In the genomic region with DNA sequence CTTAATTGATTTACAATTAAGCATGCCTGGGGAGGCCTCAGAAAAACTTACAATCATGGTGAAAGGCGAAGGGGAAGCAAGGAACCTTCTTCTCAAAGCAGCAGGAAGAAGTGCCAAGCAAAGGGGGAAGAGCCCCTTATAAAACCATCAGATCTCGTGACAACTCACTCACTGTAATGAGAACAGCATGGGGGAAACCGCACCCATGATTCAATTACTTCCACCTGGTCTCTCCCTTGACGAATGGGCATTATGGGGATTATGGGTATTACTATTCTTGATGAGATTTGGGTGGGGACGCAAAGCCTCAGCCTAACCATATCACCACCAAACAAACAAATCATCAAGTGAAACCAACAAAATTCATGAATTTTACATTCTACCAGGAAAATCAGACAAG, we compare ENCODE assay signal across 1 cellular context.
TF ChIP-seq lines count a peak whose summit lies in the region.

No MANE protein-coding gene starts in this region.

TF ChIP-seq in A549, 52 proteins besides CTCF, POLR2A, EP300 and RAD21 (continued from another document):
- TF ChIP-seq, protein P1, sequence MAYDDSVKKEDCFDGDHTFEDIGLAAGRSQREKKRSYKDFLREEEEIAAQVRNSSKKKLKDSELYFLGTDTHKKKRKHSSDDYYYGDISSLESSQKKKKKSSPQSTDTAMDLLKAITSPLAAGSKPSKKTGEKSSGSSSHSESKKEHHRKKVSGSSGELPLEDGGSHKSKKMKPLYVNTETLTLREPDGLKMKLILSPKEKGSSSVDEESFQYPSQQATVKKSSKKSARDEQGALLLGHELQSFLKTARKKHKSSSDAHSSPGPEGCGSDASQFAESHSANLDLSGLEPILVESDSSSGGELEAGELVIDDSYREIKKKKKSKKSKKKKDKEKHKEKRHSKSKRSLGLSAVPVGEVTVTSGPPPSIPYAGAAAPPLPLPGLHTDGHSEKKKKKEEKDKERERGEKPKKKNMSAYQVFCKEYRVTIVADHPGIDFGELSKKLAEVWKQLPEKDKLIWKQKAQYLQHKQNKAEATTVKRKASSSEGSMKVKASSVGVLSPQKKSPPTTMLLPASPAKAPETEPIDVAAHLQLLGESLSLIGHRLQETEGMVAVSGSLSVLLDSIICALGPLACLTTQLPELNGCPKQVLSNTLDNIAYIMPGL (CRISPR knock-in tag; IDR thresholded peaks at IDR 0.05; ENCODE audit: borderline replicate concordance) = no peak
- TF ChIP-seq MYC (IDR thresholded peaks at IDR 0.05; ENCODE audit: borderline replicate concordance, low read length) (no peak), PHF8 (IDR thresholded peaks at IDR 0.05; ENCODE audit: borderline replicate concordance, low read depth) (no peak), EHMT2 (IDR thresholded peaks at IDR 0.05; ENCODE audit: low read depth) (no peak), EHF (CRISPR knock-in tag; IDR thresholded peaks at IDR 0.05) (no peak), GATA3 (IDR thresholded peaks at IDR 0.05; ENCODE audit: borderline replicate concordance) (no peak)
